Comparison of ENCODE assay signal across 9 cellular contexts in genomic region chr4:6272863-6273660, GRCh38. TPM values are rescaled to one million over a fixed set of nuclear protein-coding genes. Genes with fewer than 3 reads are reported as not detected.
A peak's percentile ranks its signal among the peaks of the same experiment; 100 is the strongest.
DNase-seq lines count a peak whose midpoint lies in the region; ATAC-seq and TF ChIP-seq lines count a peak whose summit lies in the region.
"Had no signal": no experiment of that assay in that cellular context is flagged by ENCODE, and none has a peak within 500 bp of the region (broad histone marks: within the 10 kb centered on the region; RNA-seq: fewer than 3 reads in every experiment).

No MANE protein-coding gene starts in this region.

- H3K36me3 ChIP-seq in SJCRH30, result no peaks in the 10 kb centered on the region

- BruUV-seq in Calu3 (replicated peaks; lab: Mats Ljungman, UMichigan), result no TSS peak

- no peak overlapping the region for H3K27ac ChIP-seq in SJCRH30

- H3K36me3 Mint-ChIP-seq in Calu3 (ENCODE audit: insufficient read depth, unreplicated experiment), result peaks cover 14% of the 10 kb centered on the region
- no peaks in the 10 kb centered on the region for H3K36me3 Mint-ChIP-seq in activated CD4-positive, alpha-beta memory T cell treated with anti-CD3 and anti-CD28 coated beads, Interleukin-2, amount 10 ng/mL, durations not matched to agents 7 days and 5 days (ENCODE audit: low read depth)
- H3K36me3 Mint-ChIP-seq in activated CD4-positive, alpha-beta T cell treated with anti-CD3 and anti-CD28 coated beads for 36 hours (ENCODE audit: low read depth), result no peaks in the 10 kb centered on the region

- no peaks in the 10 kb centered on the region for H3K27me3 ChIP-seq in SJCRH30

- H3K4me3 Mint-ChIP-seq in Calu3 (ENCODE audit: low read depth, unreplicated experiment), result no peak overlapping the region
- no peak overlapping the region for H3K4me3 Mint-ChIP-seq in activated CD4-positive, alpha-beta memory T cell treated with anti-CD3 and anti-CD28 coated beads, Interleukin-2, amount 10 ng/mL, durations not matched to agents 7 days and 5 days
- no peak overlapping the region for H3K4me3 Mint-ChIP-seq in activated CD4-positive, alpha-beta T cell treated with anti-CD3 and anti-CD28 coated beads for 36 hours

- H3K4me1 Mint-ChIP-seq in Calu3 (ENCODE audit: low read depth, unreplicated experiment), result peaks cover 18% of the 10 kb centered on the region
- H3K4me1 Mint-ChIP-seq in activated CD4-positive, alpha-beta memory T cell treated with anti-CD3 and anti-CD28 coated beads, Interleukin-2, amount 10 ng/mL, durations not matched to agents 7 days and 5 days, result peaks cover 17% of the 10 kb centered on the region
- H3K4me1 Mint-ChIP-seq in activated CD4-positive, alpha-beta T cell treated with anti-CD3 and anti-CD28 coated beads for 36 hours, result peaks cover 14% of the 10 kb centered on the region

- CTCF ChIA-PET in Calu3 (lab: Charles Lee), result interaction anchor here (0.6 to 0.7 kb wide), 2 partner anchors 9 to 53 kb away, joined by 3 read pairs; no protein-coding TSS in a partner anchor
- CTCF ChIA-PET in activated CD4-positive, alpha-beta memory T cell treated with anti-CD3 and anti-CD28 coated beads, Interleukin-2, amount 10 ng/mL, durations not matched to agents 7 days and 5 days (lab: Charles Lee), result interaction anchor here (1.5 kb wide), 1 partner anchor 23 kb away, joined by 4 read pairs; no protein-coding TSS in a partner anchor
- CTCF ChIA-PET in activated CD4-positive, alpha-beta T cell treated with anti-CD3 and anti-CD28 coated beads for 36 hours (lab: Charles Lee), result interaction anchor here (0.9 to 1.4 kb wide), 3 partner anchors 22 to 55 kb away, joined by 3 to 6 read pairs (median 3); no protein-coding TSS in a partner anchor

- intact Hi-C loops in Calu3 (cut with micrococcal nuclease; ENCODE audit: unreplicated experiment), result loop anchor here (5.0 kb wide), 1 partner anchor 34 kb away; no protein-coding TSS in a partner anchor
- intact Hi-C loops in activated CD4-positive, alpha-beta T cell treated with anti-CD3 and anti-CD28 coated beads for 36 hours (cut with DNase I, micrococcal nuclease), result no loop called here

- no peak overlapping the region for H3K27ac Mint-ChIP-seq in Calu3 (ENCODE audit: unreplicated experiment)
- H3K27ac Mint-ChIP-seq in activated CD4-positive, alpha-beta memory T cell treated with anti-CD3 and anti-CD28 coated beads, Interleukin-2, amount 10 ng/mL, durations not matched to agents 7 days and 5 days, result no peak overlapping the region
- no peak overlapping the region for H3K27ac Mint-ChIP-seq in activated CD4-positive, alpha-beta T cell treated with anti-CD3 and anti-CD28 coated beads for 36 hours

- H3K4me1 ChIP-seq in SJCRH30, result peaks cover 16% of the 10 kb centered on the region

- no peaks in the 10 kb centered on the region for H3K9me3 Mint-ChIP-seq in Calu3 (ENCODE audit: low read depth, unreplicated experiment)
- H3K9me3 Mint-ChIP-seq in activated CD4-positive, alpha-beta memory T cell treated with anti-CD3 and anti-CD28 coated beads, Interleukin-2, amount 10 ng/mL, durations not matched to agents 7 days and 5 days, result no peaks in the 10 kb centered on the region
- no peaks in the 10 kb centered on the region for H3K9me3 Mint-ChIP-seq in activated CD4-positive, alpha-beta T cell treated with anti-CD3 and anti-CD28 coated beads for 36 hours (ENCODE audit: low read depth)

- no peak for ATAC-seq in activated CD4-positive, alpha-beta T cell treated with anti-CD3 and anti-CD28 coated beads for 36 hours
- no peak for ATAC-seq in GM18868 (IDR thresholded peaks at IDR 0.05; ENCODE audit: unreplicated experiment)

- no peaks in the 10 kb centered on the region for H3K9me3 ChIP-seq in SJCRH30 (replicated peaks)

- POLR2A ChIA-PET in activated CD4-positive, alpha-beta memory T cell treated with anti-CD3 and anti-CD28 coated beads, Interleukin-2, amount 10 ng/mL, durations not matched to agents 7 days and 5 days (lab: Charles Lee), result no interaction called here
- POLR2A ChIA-PET in activated CD4-positive, alpha-beta T cell treated with anti-CD3 and anti-CD28 coated beads for 36 hours (lab: Charles Lee), result no interaction called here

- DNase-seq in Calu3 (peak; percentile 16), SJCRH30 (peak; percentile 36 to 53), fibroblast of mammary gland (ENCODE audit: low read depth) (peak; percentile 60), retina (peak; percentile 23), NCI-H1105 (lab: John Stamatoyannopoulos, UW) (no peak)
- no peak for DNase-seq in activated CD4-positive, alpha-beta memory T cell treated with anti-CD3 and anti-CD28 coated beads, Interleukin-2, amount 10 ng/mL, durations not matched to agents 7 days and 5 days
- no peak for DNase-seq in activated CD4-positive, alpha-beta T cell treated with anti-CD3 and anti-CD28 coated beads for 36 hours
- DNase-seq: hippocampal formation had no signal

- H3K4me3 ChIP-seq in SJCRH30 (no peak overlapping the region), fibroblast of mammary gland (ENCODE audit: control insufficient read depth, low read depth, low read length) (no peak overlapping the region)

- TF ChIP-seq CTCF in Calu3 (IDR thresholded peaks at IDR 0.05; ENCODE audit: unreplicated experiment), result no peak
- TF ChIP-seq CTCF in fibroblast of mammary gland (conservative IDR thresholded peaks at IDR 0.05; ENCODE audit: control insufficient read depth, insufficient read depth, low read depth, low read length), result no peak

- H3K27me3 Mint-ChIP-seq in Calu3 (ENCODE audit: unreplicated experiment), result peaks cover 7% of the 10 kb centered on the region
- H3K27me3 Mint-ChIP-seq in activated CD4-positive, alpha-beta memory T cell treated with anti-CD3 and anti-CD28 coated beads, Interleukin-2, amount 10 ng/mL, durations not matched to agents 7 days and 5 days, result peaks cover 40% of the 10 kb centered on the region
- H3K27me3 Mint-ChIP-seq in activated CD4-positive, alpha-beta T cell treated with anti-CD3 and anti-CD28 coated beads for 36 hours, result peaks cover 2% of the 10 kb centered on the region

RNA-seq across cellular contexts. Expression of gene WFS1, which starts 3.4 kb away (rescaled TPM):
- 21.6 and 23.4 TPM in 2 replicates for total RNA-seq in Calu3 (2022)
- total RNA-seq in SJCRH30 (2014; rRNA removed; shearing (Covaris generic)), result 14.6 and 15.6 TPM in 2 replicates
- total RNA-seq in activated CD4-positive, alpha-beta memory T cell treated with anti-CD3 and anti-CD28 coated beads, Interleukin-2, amount 10 ng/mL, durations not matched to agents 7 days and 5 days, result 1 to 10 TPM; 2.4 to 3.5 TPM
- total RNA-seq in activated CD4-positive, alpha-beta T cell treated with anti-CD3 and anti-CD28 coated beads for 36 hours, result 1 to 10 TPM; 3.4 to 4.8 TPM

Comparison
In these comparisons a context has a peak if more than half of its experiments do, and no peak if none do; other contexts are left out.
1. DNase-seq: peak in Calu3 (single experiment), SJCRH30 (2 of 2), fibroblast of mammary gland (single experiment) and retina (single experiment); none in activated CD4-positive, alpha-beta memory T cell treated with anti-CD3 and anti-CD28 coated beads, Interleukin-2, amount 10 ng/mL, durations not matched to agents 7 days and 5 days (single experiment), NCI-H1105 (single experiment) and activated CD4-positive, alpha-beta T cell treated with anti-CD3 and anti-CD28 coated beads for 36 hours (single experiment).